Comparison of ENCODE assay signal across 10 cellular contexts in the genomic region with DNA sequence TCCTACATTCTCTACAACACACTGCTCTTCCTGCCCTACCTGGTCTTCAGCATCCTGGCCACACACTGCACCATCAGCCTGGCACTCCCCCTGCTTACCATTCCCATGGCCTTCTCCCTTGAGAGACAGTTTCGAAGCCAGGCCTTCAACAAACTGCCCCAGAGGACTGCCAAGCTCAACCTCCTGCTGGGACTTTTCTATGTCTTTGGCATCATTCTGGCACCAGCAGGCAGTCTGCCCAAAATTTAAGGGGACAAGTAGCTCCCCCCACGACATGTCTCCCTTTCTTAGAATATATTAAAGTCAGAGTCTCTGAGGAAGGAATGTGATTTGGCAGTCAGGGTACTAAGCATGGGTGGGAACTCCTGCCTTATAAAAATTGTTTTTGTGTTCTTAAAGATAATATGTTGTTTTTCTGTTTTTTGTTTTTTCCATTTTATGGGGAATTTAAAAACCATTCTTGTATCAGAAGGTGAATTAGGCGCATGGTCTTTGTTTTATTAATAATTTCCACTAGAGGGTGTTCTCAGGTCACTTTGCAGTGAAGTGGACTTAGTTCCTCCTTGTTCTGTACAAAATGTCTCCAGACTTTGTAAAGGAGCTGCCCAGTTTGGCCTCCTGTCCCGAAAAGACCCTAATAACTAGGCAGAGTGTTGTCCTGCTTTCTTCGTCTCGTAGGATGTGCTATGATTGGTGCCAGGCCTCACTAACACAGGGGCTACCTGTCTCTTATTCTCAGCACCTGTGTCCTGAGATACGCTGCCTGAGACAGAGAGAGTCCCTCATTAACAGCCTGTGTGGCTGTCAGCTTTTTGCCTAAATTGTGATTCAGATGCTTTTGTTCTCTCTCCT. TPM values are rescaled to one million over a fixed set of nuclear protein-coding genes. Genes with fewer than 3 reads are reported as not detected.
DNase-seq lines count a peak whose midpoint lies in the region; ATAC-seq, FAIRE-seq and TF ChIP-seq lines count a peak whose summit lies in the region.
"Had no signal": no experiment of that assay in that cellular context is flagged by ENCODE, and none has a peak within 500 bp of the region (broad histone marks: within the 10 kb centered on the region; RNA-seq: fewer than 3 reads in every experiment).

No MANE protein-coding gene starts in this region.

- H3K4me3 Mint-ChIP-seq in CD4-positive, CD25-positive, alpha-beta regulatory T cell, result peak overlapping the region in 3 of 4 donors; percentile 11 to 65 (median 45)
- no peak overlapping the region for H3K4me3 Mint-ChIP-seq in HFFc6
- no peak overlapping the region for H3K4me3 Mint-ChIP-seq in activated naive CD8-positive, alpha-beta T cell treated with anti-CD3 and anti-CD28 coated beads for 36 hours

- POLR2A ChIA-PET in HepG2 (lab: Yijun Ruan, JAX), result interaction anchor here (0.9 to 5.6 kb wide), 2 partner anchors 13 to 24 kb away, joined by 3 to 20 read pairs; partner anchors contain the start of genes MTOR and UBIAD1

- TF ChIP-seq CTCF in HFFc6 (IDR thresholded peaks at IDR 0.05), result peak; percentile 70
- TF ChIP-seq CTCF in HepG2 (CRISPR knock-in tag; IDR thresholded peaks at IDR 0.05), result 0 out of 2 replicates have a peak, but pooled peaks have one; percentile 17

- peak overlapping the region; percentile 49 for H3K27ac ChIP-seq in CD4-positive, CD25-positive, alpha-beta regulatory T cell (ENCODE audit: insufficient read depth, low read length, poor library complexity, severe bottlenecking)
- no peak overlapping the region for H3K27ac ChIP-seq in HepG2 (ENCODE audit: extremely low read length, insufficient read depth, low read length)

- H3K9me3 Mint-ChIP-seq in CD4-positive, CD25-positive, alpha-beta regulatory T cell, result no peaks in the 10 kb centered on the region
- H3K9me3 Mint-ChIP-seq in HFFc6, result no peaks in the 10 kb centered on the region
- H3K9me3 Mint-ChIP-seq in activated naive CD8-positive, alpha-beta T cell treated with anti-CD3 and anti-CD28 coated beads for 36 hours, result peaks cover 8% of the 10 kb centered on the region

- H3K36me3 Mint-ChIP-seq in CD4-positive, CD25-positive, alpha-beta regulatory T cell, result peaks cover 42% of the 10 kb centered on the region
- H3K36me3 Mint-ChIP-seq in HFFc6 (ENCODE audit: low read depth), result peaks cover 6% of the 10 kb centered on the region; the same call in 1 of the 2 replicates
- peaks cover 57% of the 10 kb centered on the region for H3K36me3 Mint-ChIP-seq in activated naive CD8-positive, alpha-beta T cell treated with anti-CD3 and anti-CD28 coated beads for 36 hours

- in situ Hi-C loops in HepG2 (cut with HindIII; ENCODE audit: extremely low pct_ligation_motif_present, low pct_unique_long_range_greater_than_20kb), result no loop called here

- H3K27me3 Mint-ChIP-seq in CD4-positive, CD25-positive, alpha-beta regulatory T cell, result no peaks in the 10 kb centered on the region
- H3K27me3 Mint-ChIP-seq in HFFc6 (ENCODE audit: insufficient read depth), result no peaks in the 10 kb centered on the region; the same call in 1 of the 2 replicates
- H3K27me3 Mint-ChIP-seq in activated naive CD8-positive, alpha-beta T cell treated with anti-CD3 and anti-CD28 coated beads for 36 hours, result no peaks in the 10 kb centered on the region

- peak overlapping the region; percentile 95 to 97 (median 96) for H3K27ac Mint-ChIP-seq in CD4-positive, CD25-positive, alpha-beta regulatory T cell
- H3K27ac Mint-ChIP-seq in HFFc6, result peak overlapping the region; percentile 58; the same call in 1 of the 2 replicates
- H3K27ac Mint-ChIP-seq in activated naive CD8-positive, alpha-beta T cell treated with anti-CD3 and anti-CD28 coated beads for 36 hours, result peak overlapping the region; percentile 12

- H3K4me1 ChIP-seq in CD4-positive, CD25-positive, alpha-beta regulatory T cell (ENCODE audit: control insufficient read depth, insufficient read depth, low read length, poor library complexity, severe bottlenecking), result peaks cover 50% of the 10 kb centered on the region
- H3K4me1 ChIP-seq in HepG2 (ENCODE audit: insufficient read depth, low read length), result no peaks in the 10 kb centered on the region

- peaks cover 12% of the 10 kb centered on the region for H3K79me2 ChIP-seq in HepG2 (ENCODE audit: insufficient read depth, low read length)

- TF ChIP-seq RAD21 in HepG2 (CRISPR knock-in tag; IDR thresholded peaks at IDR 0.05), result no peak

- H4K20me1 ChIP-seq in HepG2 (ENCODE audit: insufficient read depth, low read length), result no peaks in the 10 kb centered on the region

- TF ChIP-seq POLR2A in HepG2 (IDR thresholded peaks at IDR 0.05; ENCODE audit: insufficient read depth in 1 of 2, low read depth in 2 of 2, low read length in 2 of 2), result no peak

- no TSS peak for BruUV-seq in HepG2 (replicated peaks; lab: Mats Ljungman, UMichigan)

- no peak for DNase-seq in CD4-positive, CD25-positive, alpha-beta regulatory T cell
- DNase-seq in HFFc6 (peak; percentile 18), HepG2 (ENCODE audit: low spot score) (no peak), mesenteric fat pad (ENCODE audit: low spot score) (no peak), UCSD-AML1 (lab: John Stamatoyannopoulos, UW; ENCODE audit: unreplicated experiment) (no peak), NCI-H187 (lab: John Stamatoyannopoulos, UW) (no peak)
- DNase-seq in activated naive CD8-positive, alpha-beta T cell treated with anti-CD3 and anti-CD28 coated beads for 36 hours, result no peak
- DNase-seq: kidney glomerular epithelial cell; stimulated activated CD8-positive, alpha-beta memory T cell treated with anti-CD3 and anti-CD28 coated beads, Interleukin-4, amount 100 ng/mL, for 48 hours had no signal

- TF ChIP-seq EP300 in HepG2 (IDR thresholded peaks at IDR 0.05; ENCODE audit: low read depth in 2 of 2, low read length in 2 of 2) (no peak), HepG2 (CRISPR knock-in tag; IDR thresholded peaks at IDR 0.05; ENCODE audit: borderline replicate concordance) (no peak)

- no peak for FAIRE-seq in HepG2 (lab: Jason Lieb, UNC)

- no peaks in the 10 kb centered on the region for H3K9me3 ChIP-seq in CD4-positive, CD25-positive, alpha-beta regulatory T cell (ENCODE audit: control insufficient read depth in 2 of 2, low read length in 2 of 2)
- no peaks in the 10 kb centered on the region for H3K9me3 ChIP-seq in HepG2 (ENCODE audit: low read length)

- no peak for ATAC-seq in CD4-positive, CD25-positive, alpha-beta regulatory T cell (ENCODE audit: low read depth in 2 of 2)
- ATAC-seq in HepG2 (no peak), HG03565 (IDR thresholded peaks at IDR 0.05; ENCODE audit: unreplicated experiment) (no peak)

- no peak overlapping the region for H3K4me2 ChIP-seq in HepG2 (ENCODE audit: low read depth, low read length)

- peaks cover 41% of the 10 kb centered on the region for H3K36me3 ChIP-seq in CD4-positive, CD25-positive, alpha-beta regulatory T cell (ENCODE audit: control insufficient read depth, insufficient read depth, low read length)
- peaks cover 24 to 54% of the 10 kb centered on the region in 2 experiments for H3K36me3 ChIP-seq in HepG2 (replicated peaks in 1 of 2; ENCODE audit: control insufficient read depth in 1 of 2, insufficient read depth in 2 of 2, low read length in 2 of 2)

- WGBS in HepG2 (ENCODE audit: low lambda C conversion rate), result 98% methylated on average over 7 of the region's 7 CpGs

- intact Hi-C loops in HepG2 (cut with micrococcal nuclease; ENCODE audit: unreplicated experiment), result no loop called here

- peaks cover 10 to 74% (median 52%) of the 10 kb centered on the region in 4 donors for H3K4me1 Mint-ChIP-seq in CD4-positive, CD25-positive, alpha-beta regulatory T cell
- peaks cover 30% of the 10 kb centered on the region for H3K4me1 Mint-ChIP-seq in HFFc6 (ENCODE audit: low read depth)
- H3K4me1 Mint-ChIP-seq in activated naive CD8-positive, alpha-beta T cell treated with anti-CD3 and anti-CD28 coated beads for 36 hours, result peaks cover 58% of the 10 kb centered on the region

- H3K27me3 ChIP-seq in CD4-positive, CD25-positive, alpha-beta regulatory T cell (ENCODE audit: control insufficient read depth, insufficient read depth, low read length), result no peaks in the 10 kb centered on the region
- H3K27me3 ChIP-seq in HepG2 (ENCODE audit: control insufficient read depth in 1 of 2, insufficient read depth in 2 of 2, low read length in 2 of 2), result no peaks in the 10 kb centered on the region

- CTCF ChIA-PET in HepG2 (lab: Yijun Ruan, JAX; ENCODE audit: low intra/inter-chr PET ratio, low total read pairs), result interaction anchor here (0.7 kb wide), 1 partner anchor 44 kb away, joined by 4 read pairs; no protein-coding TSS in a partner anchor

- no peak overlapping the region for H3K9ac ChIP-seq in HepG2 (ENCODE audit: insufficient read depth, low read depth, low read length)

- no peak overlapping the region for H2AFZ ChIP-seq in HepG2 (ENCODE audit: low read length)

- H3K4me3 ChIP-seq in CD4-positive, CD25-positive, alpha-beta regulatory T cell (ENCODE audit: low read depth, low read length), result no peak overlapping the region
- no peak overlapping the region for H3K4me3 ChIP-seq in HepG2 (replicated peaks in 1 of 3; ENCODE audit: insufficient read depth in 1 of 3, low read depth in 2 of 3, low read length in 3 of 3)

RNA-seq across cellular contexts. Expression of gene UBIAD1, which starts 13.1 kb away (rescaled TPM):
- 20.9 TPM for total RNA-seq in CD4-positive, CD25-positive, alpha-beta regulatory T cell
- polyA plus RNA-seq in CD4-positive, CD25-positive, alpha-beta regulatory T cell, result 10 to 100 TPM; 28.4 to 43.5 (median 40.3) TPM
- 10 to 100 TPM; 12.8 to 18.3 (median 13.8) TPM for total RNA-seq in HFFc6 (2021; fragmentation: NEBNext Ultra II Directional; extraction: Animal tissue kit (Norgen Biotek cat#: 25700))
- total RNA-seq in activated naive CD8-positive, alpha-beta T cell treated with anti-CD3 and anti-CD28 coated beads for 36 hours, result 10 to 100 TPM; 39.1 to 41.4 TPM
- total RNA-seq in HepG2 (2016; rRNA removed; fragmentation: Illumina TruSeq; extraction: Trizol) (12.5 and 16.9 TPM in 2 replicates), mesenteric fat pad (13.5 TPM)
- 6.6 and 9.0 TPM in 2 replicates for total RNA-seq in HepG2 (2016; cell fraction: cytosol; rRNA removed; fragmentation: Illumina TruSeq; extraction: Trizol; ENCODE audit: low read depth)
- total RNA-seq in HepG2 (2016; cell fraction: insoluble cytoplasmic fraction; rRNA removed; fragmentation: Illumina TruSeq; extraction: Trizol), result 11.8 and 16.7 TPM in 2 replicates
- total RNA-seq in HepG2 (2016; cell fraction: membrane; rRNA removed; fragmentation: Illumina TruSeq; extraction: Trizol), result 16.7 and 19.6 TPM in 2 replicates
- total RNA-seq in HepG2 (2016; cell fraction: nucleus; rRNA removed; fragmentation: Illumina TruSeq; extraction: Trizol), result 15.4 and 18.2 TPM in 2 replicates
- polyA plus RNA-seq in HepG2 (2011; rRNA removed), result 20.4 and 26.4 TPM in 2 replicates
- 26.0 and 30.7 TPM in 2 replicates for polyA plus RNA-seq in HepG2 (2011; cell fraction: cytosol; rRNA removed)
- polyA plus RNA-seq in HepG2 (2011; cell fraction: nucleus; rRNA removed), result 13.0 and 15.2 TPM in 2 replicates
- 16.7 and 21.0 TPM in 2 replicates for polyA plus RNA-seq in HepG2 (2012)
- 10.3 and 13.3 TPM in 2 replicates for polyA plus RNA-seq in HepG2 (2016; cell fraction: cytosol; fragmentation: Illumina TruSeq; extraction: Trizol; ENCODE audit: low read depth)
- 14.5 and 14.6 TPM in 2 replicates for polyA plus RNA-seq in HepG2 (2016; cell fraction: insoluble cytoplasmic fraction; fragmentation: Illumina TruSeq; extraction: Trizol; ENCODE audit: low read depth)
- polyA plus RNA-seq in HepG2 (2016; cell fraction: membrane; fragmentation: Illumina TruSeq; extraction: Trizol; ENCODE audit: low read depth), result 18.4 and 18.5 TPM in 2 replicates
- polyA plus RNA-seq in HepG2 (2016; cell fraction: nucleus; fragmentation: Illumina TruSeq; extraction: Trizol; ENCODE audit: insufficient read depth, low read depth), result 22.3 and 23.0 TPM in 2 replicates
- 82.2 and 86.5 TPM in 2 replicates for polyA minus RNA-seq in HepG2 (2011; rRNA and poly(A)+ RNA removed; ENCODE audit: low replicate concordance)
- polyA minus RNA-seq in HepG2 (2011; cell fraction: cytosol; rRNA and poly(A)+ RNA removed), result 15.1 and 19.1 TPM in 2 replicates
- 20.9 and 32.3 TPM in 2 replicates for polyA minus RNA-seq in HepG2 (2011; cell fraction: nucleus; rRNA and poly(A)+ RNA removed)

RNA-seq across cellular contexts. Expression of gene MTOR, which starts 23.8 kb away (rescaled TPM):
- 48.2 TPM for total RNA-seq in CD4-positive, CD25-positive, alpha-beta regulatory T cell
- polyA plus RNA-seq in CD4-positive, CD25-positive, alpha-beta regulatory T cell, result 1 to 10 TPM; 3.9 to 6.0 (median 4.6) TPM
- 10 to 100 TPM; 36.6 to 41.2 (median 38.2) TPM for total RNA-seq in HFFc6 (2021; fragmentation: NEBNext Ultra II Directional; extraction: Animal tissue kit (Norgen Biotek cat#: 25700))
- total RNA-seq in activated naive CD8-positive, alpha-beta T cell treated with anti-CD3 and anti-CD28 coated beads for 36 hours, result 10 to 100 TPM; 43.0 to 45.2 TPM
- total RNA-seq in HepG2 (2016; rRNA removed; fragmentation: Illumina TruSeq; extraction: Trizol), result 34.6 and 42.8 TPM in 2 replicates
- 4.0 and 6.0 TPM in 2 replicates for total RNA-seq in HepG2 (2016; cell fraction: cytosol; rRNA removed; fragmentation: Illumina TruSeq; extraction: Trizol; ENCODE audit: low read depth)
- 33.1 and 42.1 TPM in 2 replicates for total RNA-seq in HepG2 (2016; cell fraction: insoluble cytoplasmic fraction; rRNA removed; fragmentation: Illumina TruSeq; extraction: Trizol)
- total RNA-seq in HepG2 (2016; cell fraction: membrane; rRNA removed; fragmentation: Illumina TruSeq; extraction: Trizol), result 13.4 and 15.1 TPM in 2 replicates
- total RNA-seq in HepG2 (2016; cell fraction: nucleus; rRNA removed; fragmentation: Illumina TruSeq; extraction: Trizol), result 32.1 and 40.4 TPM in 2 replicates
- polyA plus RNA-seq in HepG2 (2011; rRNA removed), result 24.6 and 31.8 TPM in 2 replicates
- 13.3 and 19.3 TPM in 2 replicates for polyA plus RNA-seq in HepG2 (2011; cell fraction: cytosol; rRNA removed)
- polyA plus RNA-seq in HepG2 (2011; cell fraction: nucleus; rRNA removed), result 56.0 and 61.6 TPM in 2 replicates
- polyA plus RNA-seq in HepG2 (2012), result 21.0 and 29.9 TPM in 2 replicates
- 1.9 TPM in 2 replicates for polyA plus RNA-seq in HepG2 (2016; cell fraction: cytosol; fragmentation: Illumina TruSeq; extraction: Trizol; ENCODE audit: low read depth)
- polyA plus RNA-seq in HepG2 (2016; cell fraction: insoluble cytoplasmic fraction; fragmentation: Illumina TruSeq; extraction: Trizol; ENCODE audit: low read depth), result 30.4 and 35.7 TPM in 2 replicates
- polyA plus RNA-seq in HepG2 (2016; cell fraction: membrane; fragmentation: Illumina TruSeq; extraction: Trizol; ENCODE audit: low read depth), result 4.5 and 5.1 TPM in 2 replicates
- 59.3 and 65.9 TPM in 2 replicates for polyA plus RNA-seq in HepG2 (2016; cell fraction: nucleus; fragmentation: Illumina TruSeq; extraction: Trizol; ENCODE audit: insufficient read depth, low read depth)
- 65.6 and 122 TPM in 2 replicates for polyA minus RNA-seq in HepG2 (2011; rRNA and poly(A)+ RNA removed; ENCODE audit: low replicate concordance)
- 25.7 and 31.9 TPM in 2 replicates for polyA minus RNA-seq in HepG2 (2011; cell fraction: cytosol; rRNA and poly(A)+ RNA removed)
- 38.4 and 55.1 TPM in 2 replicates for polyA minus RNA-seq in HepG2 (2011; cell fraction: nucleus; rRNA and poly(A)+ RNA removed)
- total RNA-seq in mesenteric fat pad, result 35.1 TPM

Comparison
In these comparisons a context has a peak if more than half of its experiments do, and no peak if none do; other contexts are left out.
1. H3K27ac Mint-ChIP-seq: peak in every context shown above with its lines; median percentile 96 in CD4-positive, CD25-positive, alpha-beta regulatory T cell; 58 in HFFc6; 12 in activated naive CD8-positive, alpha-beta T cell treated with anti-CD3 and anti-CD28 coated beads for 36 hours.
2. H3K4me3 Mint-ChIP-seq: peak in CD4-positive, CD25-positive, alpha-beta regulatory T cell (3 of 4); none in HFFc6 (single experiment) and activated naive CD8-positive, alpha-beta T cell treated with anti-CD3 and anti-CD28 coated beads for 36 hours (single experiment).